Comparison of ENCODE assay signal across 8 cellular contexts in genomic region chr3:175338775-175339535, GRCh38.
A peak's percentile ranks its signal among the peaks of the same experiment; 100 is the strongest.
DNase-seq lines count a peak whose midpoint lies in the region; ATAC-seq and TF ChIP-seq lines count a peak whose summit lies in the region.
"Had no signal": no experiment of that assay in that cellular context is flagged by ENCODE, and none has a peak within 500 bp of the region (broad histone marks: within the 10 kb centered on the region; RNA-seq: fewer than 3 reads in every experiment).

No MANE protein-coding gene starts in this region.

- POLR2A ChIA-PET in HCT116 (lab: Charles Lee) = no interaction called here
- POLR2A ChIA-PET in RWPE1 (lab: Yijun Ruan, JAX; ENCODE audit: low non-redundant PET) = no interaction called here
- POLR2A ChIA-PET in HEK293T (lab: Yijun Ruan, JAX) = no interaction called here

- intact Hi-C loops in HCT116 (cut with micrococcal nuclease) = no loop called here

- peak; percentile 63 for DNase-seq in HCT116 (ENCODE audit: low read depth, low spot score)
- peak; percentile 46 for DNase-seq in RWPE1 (ENCODE audit: low spot score)
- DNase-seq in stromal cell of bone marrow (ENCODE audit: low read depth) = peak; percentile 60
- no peak for DNase-seq in HEK293T (ENCODE audit: extremely low spot score)
- no peak for DNase-seq in D341Med (ENCODE audit: low spot score)
- DNase-seq: dorsolateral prefrontal cortex had no signal

- RAD21 ChIA-PET in HCT116 (lab: Charles Lee; ENCODE audit: low non-redundant PET in 1 of 2, low total read pairs in 2 of 2, uncharacterized antibody in 2 of 2, unreplicated experiment in 2 of 2) = no interaction called here

- ATAC-seq in HCT116 (peak; percentile 95), gastroesophageal sphincter (peak; percentile 61), HG02763 (IDR thresholded peaks at IDR 0.05; ENCODE audit: unreplicated experiment) (no peak)

- H3K27me3 ChIP-seq in HCT116 (ENCODE audit: insufficient read depth, low read length) (no peaks in the 10 kb centered on the region), gastroesophageal sphincter (no peaks in the 10 kb centered on the region)
- H3K27me3 ChIP-seq: dorsolateral prefrontal cortex had no signal

- H3K4me3 ChIP-seq in HCT116 (replicated peaks in 1 of 2; ENCODE audit: low read depth in 1 of 2, low read length in 2 of 2) = peak overlapping the region in 1 of 2 experiments; percentile 7; a peak in 1 of 4 replicates
- H3K4me3 ChIP-seq in gastroesophageal sphincter = no peak overlapping the region

- H3K79me2 ChIP-seq in HCT116 (ENCODE audit: insufficient read depth, low read length) = no peaks in the 10 kb centered on the region

- H3K36me3 ChIP-seq in HCT116 (ENCODE audit: control insufficient read depth in 1 of 2, insufficient read depth in 2 of 2, low read length in 2 of 2) = no peaks in the 10 kb centered on the region
- H3K36me3 ChIP-seq in gastroesophageal sphincter = no peaks in the 10 kb centered on the region

- H3K4me1 ChIP-seq in HCT116 (ENCODE audit: control insufficient read depth in 1 of 2, insufficient read depth in 2 of 2, low read length in 2 of 2) = peaks cover 7 to 13% of the 10 kb centered on the region in 2 experiments; a peak in 3 of 4 replicates
- no peaks in the 10 kb centered on the region for H3K4me1 ChIP-seq in gastroesophageal sphincter

- H4K20me1 ChIP-seq in HCT116 (ENCODE audit: insufficient read depth) = no peaks in the 10 kb centered on the region

- BruUV-seq in HCT116 (replicated peaks; lab: Mats Ljungman, UMichigan) = no TSS peak

- WGBS in gastroesophageal sphincter (ENCODE audit: low coverage in 1 of 2), 2 donors = 36 to 54% methylated on average over 7 of the region's 7 CpGs

- TF ChIP-seq RAD21 in HCT116 (IDR thresholded peaks at IDR 0.05; ENCODE audit: low read depth) = 0 out of 2 replicates have a peak, but pooled peaks have one; percentile 3

- no peak overlapping the region for H3K9ac ChIP-seq in HCT116 (ENCODE audit: low read length)

- CTCF ChIA-PET in HCT116 (lab: Charles Lee) (no interaction called here), RWPE1 (lab: Yijun Ruan, JAX) (interaction anchor here (0.8 kb wide), 1 partner anchor 378 kb away, joined by 3 read pairs; no protein-coding TSS in a partner anchor), HEK293T (lab: Yijun Ruan, JAX) (no interaction called here)

- H3K4me2 ChIP-seq in HCT116 (ENCODE audit: low read length) = peak overlapping the region; percentile 48

- TF ChIP-seq CTCF in HCT116 (IDR thresholded peaks at IDR 0.05 in 2 of 3, conservative IDR thresholded peaks at IDR 0.05 in 1 of 3; ENCODE audit: borderline replicate concordance in 1 of 3, insufficient read depth in 1 of 3, low read depth in 2 of 3, low read length in 2 of 3) (no peak), RWPE1 (conservative IDR thresholded peaks at IDR 0.05; ENCODE audit: low read depth) (no peak), gastroesophageal sphincter (IDR thresholded peaks at IDR 0.05) (no peak)

- no peak for TF ChIP-seq EP300 in gastroesophageal sphincter (IDR thresholded peaks at IDR 0.05)

- no peak overlapping the region for H2AFZ ChIP-seq in HCT116 (ENCODE audit: low read depth, low read length, poor library complexity, severe bottlenecking)

- TF ChIP-seq POLR2A in HCT116 (IDR thresholded peaks at IDR 0.05; ENCODE audit: borderline replicate concordance, extremely low read depth, insufficient read depth, insufficient read length) (no peak), gastroesophageal sphincter (IDR thresholded peaks at IDR 0.05) (no peak)

- no peaks in the 10 kb centered on the region for H3K9me2 ChIP-seq in HCT116 (ENCODE audit: insufficient read depth)

- H3K9me3 ChIP-seq in HCT116 (ENCODE audit: control insufficient read depth in 1 of 2, insufficient read depth in 1 of 2, low read depth in 1 of 2, low read length in 2 of 2) (no peaks in the 10 kb centered on the region), gastroesophageal sphincter (no peaks in the 10 kb centered on the region)

- peak overlapping the region; percentile 20 for H3K27ac ChIP-seq in HCT116 (ENCODE audit: low read depth, low read length)
- no peak overlapping the region for H3K27ac ChIP-seq in RWPE1
- H3K27ac ChIP-seq in gastroesophageal sphincter = no peak overlapping the region
- H3K27ac ChIP-seq: dorsolateral prefrontal cortex had no signal

TF ChIP-seq in HCT116, 20 proteins besides CTCF, POLR2A, EP300 and RAD21 (continues in another document):
- no peak for TF ChIP-seq ZNF274 (IDR thresholded peaks at IDR 0.05; ENCODE audit: low read depth, low read length)
- TF ChIP-seq SP1 (IDR thresholded peaks at IDR 0.05; ENCODE audit: low read depth) = no peak
- no peak for TF ChIP-seq REST (IDR thresholded peaks at IDR 0.05; ENCODE audit: low read depth)
- TF ChIP-seq YY1 (IDR thresholded peaks at IDR 0.05; ENCODE audit: extremely low read depth, insufficient replicate concordance, low read depth, low read length) = no peak
- no peak for TF ChIP-seq CEBPB (IDR thresholded peaks at IDR 0.05; ENCODE audit: low read depth)
- TF ChIP-seq FOSL1 (IDR thresholded peaks at IDR 0.05; ENCODE audit: low read depth) = peak; percentile 53

TF ChIP-seq in HEK293T, 16 proteins besides CTCF, POLR2A, EP300 and RAD21:
- TF ChIP-seq ARNT (IDR thresholded peaks at IDR 0.05) = no peak

Comparison
In these comparisons a context has a peak if more than half of its experiments do, and no peak if none do; other contexts are left out.
1. DNase-seq: peak in HCT116 (single experiment), RWPE1 (single experiment) and stromal cell of bone marrow (single experiment); none in HEK293T (single experiment) and D341Med (single experiment).